In the genomic region with DNA sequence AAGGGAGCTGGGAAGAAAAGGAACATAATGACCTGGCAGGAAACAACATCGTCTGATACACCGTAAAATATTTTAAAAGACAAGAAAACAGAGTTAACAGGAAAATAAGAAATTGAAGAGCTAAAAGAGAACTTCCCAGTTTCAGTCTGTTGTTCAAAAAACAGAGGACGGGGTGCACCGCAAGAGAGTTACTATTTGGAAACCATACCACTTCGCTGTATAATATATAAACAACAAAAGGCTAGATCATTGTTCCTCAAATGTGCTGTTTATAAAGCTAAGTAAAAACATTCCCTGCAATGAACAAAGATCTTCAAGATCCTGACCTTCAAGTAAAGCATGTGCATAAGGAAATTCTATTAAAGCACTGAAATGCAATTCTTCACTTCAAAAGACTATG, we compare ENCODE assay signal across 1 cellular context.
TF ChIP-seq lines count a peak whose summit lies in the region.

No MANE protein-coding gene starts in this region.

TF ChIP-seq in liver, 16 proteins besides CTCF, POLR2A, EP300 and RAD21 (continued from another document):
- TF ChIP-seq, protein P1, sequence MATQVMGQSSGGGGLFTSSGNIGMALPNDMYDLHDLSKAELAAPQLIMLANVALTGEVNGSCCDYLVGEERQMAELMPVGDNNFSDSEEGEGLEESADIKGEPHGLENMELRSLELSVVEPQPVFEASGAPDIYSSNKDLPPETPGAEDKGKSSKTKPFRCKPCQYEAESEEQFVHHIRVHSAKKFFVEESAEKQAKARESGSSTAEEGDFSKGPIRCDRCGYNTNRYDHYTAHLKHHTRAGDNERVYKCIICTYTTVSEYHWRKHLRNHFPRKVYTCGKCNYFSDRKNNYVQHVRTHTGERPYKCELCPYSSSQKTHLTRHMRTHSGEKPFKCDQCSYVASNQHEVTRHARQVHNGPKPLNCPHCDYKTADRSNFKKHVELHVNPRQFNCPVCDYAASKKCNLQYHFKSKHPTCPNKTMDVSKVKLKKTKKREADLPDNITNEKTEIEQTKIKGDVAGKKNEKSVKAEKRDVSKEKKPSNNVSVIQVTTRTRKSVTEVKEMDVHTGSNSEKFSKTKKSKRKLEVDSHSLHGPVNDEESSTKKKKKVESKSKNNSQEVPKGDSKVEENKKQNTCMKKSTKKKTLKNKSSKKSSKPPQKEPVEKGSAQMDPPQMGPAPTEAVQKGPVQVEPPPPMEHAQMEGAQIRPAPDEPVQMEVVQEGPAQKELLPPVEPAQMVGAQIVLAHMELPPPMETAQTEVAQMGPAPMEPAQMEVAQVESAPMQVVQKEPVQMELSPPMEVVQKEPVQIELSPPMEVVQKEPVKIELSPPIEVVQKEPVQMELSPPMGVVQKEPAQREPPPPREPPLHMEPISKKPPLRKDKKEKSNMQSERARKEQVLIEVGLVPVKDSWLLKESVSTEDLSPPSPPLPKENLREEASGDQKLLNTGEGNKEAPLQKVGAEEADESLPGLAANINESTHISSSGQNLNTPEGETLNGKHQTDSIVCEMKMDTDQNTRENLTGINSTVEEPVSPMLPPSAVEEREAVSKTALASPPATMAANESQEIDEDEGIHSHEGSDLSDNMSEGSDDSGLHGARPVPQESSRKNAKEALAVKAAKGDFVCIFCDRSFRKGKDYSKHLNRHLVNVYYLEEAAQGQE (IDR thresholded peaks at IDR 0.05): no peak
- TF ChIP-seq NR2F2 (IDR thresholded peaks at IDR 0.05): no peak
- TF ChIP-seq JUND (IDR thresholded peaks at IDR 0.05): no peak
- no peak for TF ChIP-seq SP1 (IDR thresholded peaks at IDR 0.05)
